ENCODE assay signal across 8 cellular contexts in genomic region chr16:69469807-69470561, GRCh38. TPM values are rescaled to one million over a fixed set of nuclear protein-coding genes. Genes with fewer than 3 reads are reported as not detected.
DNase-seq lines count a peak whose midpoint lies in the region; ATAC-seq lines count a peak whose summit lies in the region.

No MANE protein-coding gene starts in this region.

- DNase-seq in SIG-M5 treated with dmso at 0.1 percent for 504 hours (lab: John Stamatoyannopoulos, UW; ENCODE audit: unreplicated experiment) (peak; percentile 12), SIG-M5 (lab: John Stamatoyannopoulos, UW) (no peak), NOMO-1 (lab: John Stamatoyannopoulos, UW; ENCODE audit: unreplicated experiment in 2 of 2) (peak; percentile 9 to 65), sciatic nerve (ENCODE audit: low spot score) (no peak), GM19240 (ENCODE audit: insufficient read length, low spot score) (no peak), OCI-M2 (lab: John Stamatoyannopoulos, UW; ENCODE audit: unreplicated experiment) (no peak)

- intact Hi-C loops in sciatic nerve (cut with DNase I), result no loop called here

- ATAC-seq in HG02610 (IDR thresholded peaks at IDR 0.05; ENCODE audit: unreplicated experiment), result peak; percentile 53
- ATAC-seq in sciatic nerve, result peak; percentile 52
- ATAC-seq in GM18498 (IDR thresholded peaks at IDR 0.05; ENCODE audit: unreplicated experiment), result no peak

RNA-seq across cellular contexts. Expression of gene CYB5B, which starts 45.6 kb away (rescaled TPM):
- total RNA-seq in sciatic nerve, result 62.5 TPM

Comparison
In these comparisons a context has a peak if more than half of its experiments do, and no peak if none do; other contexts are left out.
1. DNase-seq: peak in SIG-M5 treated with dmso at 0.1 percent for 504 hours (single experiment) and NOMO-1 (2 of 2); none in SIG-M5 (single experiment), sciatic nerve (single experiment), GM19240 (single experiment) and OCI-M2 (single experiment).